Comparison of ENCODE assay signal across 8 cellular contexts in the genomic region with DNA sequence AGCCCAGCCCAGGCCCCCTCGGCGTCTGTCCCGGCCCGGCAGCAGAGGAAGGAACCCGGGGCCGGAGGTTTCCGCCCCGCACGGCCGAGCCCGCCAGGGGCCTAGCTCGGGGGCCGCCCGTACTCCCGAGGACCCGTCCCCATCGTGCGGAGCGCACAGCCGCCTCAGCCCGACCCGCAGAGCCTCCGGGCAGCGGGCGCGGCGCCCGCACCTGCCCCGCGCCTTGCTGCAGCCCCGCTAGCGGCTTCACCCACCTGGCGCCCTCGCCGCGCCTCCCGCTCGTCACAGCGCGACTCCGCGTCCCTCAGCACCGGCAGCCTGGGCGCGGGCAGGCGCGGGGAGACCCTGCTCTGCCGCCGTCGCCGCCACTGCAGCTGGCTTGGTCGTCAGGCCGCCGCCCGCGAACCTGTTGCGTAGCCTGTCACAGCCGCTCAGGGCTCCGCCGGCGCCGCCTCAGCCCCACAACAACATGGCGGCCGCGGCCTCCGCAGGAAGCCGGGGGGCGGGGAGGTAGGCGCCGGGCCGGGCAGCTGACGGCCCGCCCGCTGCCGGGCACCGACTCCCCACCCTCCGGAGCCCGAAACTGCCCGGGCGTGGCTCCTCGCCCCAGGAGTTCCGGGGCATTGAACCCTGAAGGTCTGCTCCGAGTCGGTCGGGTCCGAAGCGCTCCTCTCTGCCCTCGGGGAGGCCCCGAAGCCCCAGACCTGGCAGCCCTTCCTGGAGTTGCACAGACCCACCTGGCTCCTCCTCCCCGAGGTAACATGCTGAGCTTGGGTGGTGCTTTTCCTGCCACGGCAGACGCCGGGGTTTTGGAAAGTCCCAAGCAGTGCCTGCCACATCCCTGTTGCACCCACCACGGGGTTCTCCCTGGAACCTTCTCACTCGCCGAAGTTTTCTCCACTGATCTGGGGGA. TPM values are rescaled to one million over a fixed set of nuclear protein-coding genes. Genes with fewer than 3 reads are reported as not detected.
A peak's percentile ranks its signal among the peaks of the same experiment; 100 is the strongest.
DNase-seq lines count a peak whose midpoint lies in the region; ATAC-seq and TF ChIP-seq lines count a peak whose summit lies in the region.

A gene (minus strand): TSS at position 487 of the 913 bp plus-strand sequence. CDS start 32,454 bp downstream, outside the sequence.

- H3K36me3 ChIP-seq in left lung, result no peaks in the 10 kb centered on the region

- peak; percentile 85 for TF ChIP-seq POLR2A in GM18951 (IDR thresholded peaks at IDR 0.05; ENCODE audit: extremely low read depth, insufficient read depth, insufficient read length)

- ATAC-seq in HG03159 (IDR thresholded peaks at IDR 0.05; ENCODE audit: unreplicated experiment), result peak; percentile 80
- peak; percentile 91 for ATAC-seq in left lung

- intact Hi-C loops in left lung (cut with DNase I), result no loop called here

- TF ChIP-seq CTCF in left lung (IDR thresholded peaks at IDR 0.05), result no peak

- peak within 1 kb of the TSS; percentile 92 to 98 for H3K27ac ChIP-seq in left lung

- H3K4me1 ChIP-seq in left lung, result peaks cover 4 to 46% of the 10 kb centered on the region in 2 donors

- DNase-seq in AML-193 (lab: John Stamatoyannopoulos, UW) (peak; percentile 22 to 23), NCI-H510A treated with DMSO at 0.1 percent for 48 hours (lab: John Stamatoyannopoulos, UW) (peak; percentile 62), dedifferentiated amniotic fluid mesenchymal stem cell (ENCODE audit: extremely low spot score) (peak; percentile 47), left lung (peak; percentile 88 to 98)
- DNase-seq in activated CD4-positive, alpha-beta T cell treated with anti-CD3 and anti-CD28 coated beads, Interleukin-2, amount 50 U/mL, for 1 hour, result peak; percentile 78
- DNase-seq in stimulated activated CD4-positive, alpha-beta T cell treated with anti-CD3 and anti-CD28 coated beads, Interleukin-2, amount 100 ng/mL, for 48 hours, result peak; percentile 71 to 76

- in situ Hi-C loops in GM18951 (cut with MboI; ENCODE audit: low sequenced_read_pairs, unreplicated experiment), result no loop called here

- H3K27me3 ChIP-seq in left lung, result no peaks in the 10 kb centered on the region

- H3K4me3 ChIP-seq in left lung, result peak within 1 kb of the TSS; percentile 83 to 92

- H3K9me3 ChIP-seq in left lung, result no peaks in the 10 kb centered on the region

RNA-seq across cellular contexts. Expression of the gene that starts here (rescaled TPM):
- 10 to 100 TPM; 80.5 to 85.6 TPM for total RNA-seq in left lung

Comparison
In these comparisons a context has a peak if more than half of its experiments do, and no peak if none do; other contexts are left out.
1. Peak in every context shown above with its lines: DNase-seq, ATAC-seq, H3K4me3 ChIP-seq and H3K27ac ChIP-seq.
2. DNase-seq: peak in every context shown above with its lines; median percentile 93 in left lung; 78 in activated CD4-positive, alpha-beta T cell treated with anti-CD3 and anti-CD28 coated beads, Interleukin-2, amount 50 U/mL, for 1 hour; 74 in stimulated activated CD4-positive, alpha-beta T cell treated with anti-CD3 and anti-CD28 coated beads, Interleukin-2, amount 100 ng/mL, for 48 hours; 62 in NCI-H510A treated with DMSO at 0.1 percent for 48 hours; 47 in dedifferentiated amniotic fluid mesenchymal stem cell; 22 in AML-193.